ENCODE assay signal across 8 cellular contexts in genomic region chr3:197950661-197951029, GRCh38. TPM values are rescaled to one million over a fixed set of nuclear protein-coding genes. Genes with fewer than 3 reads are reported as not detected.
DNase-seq lines count a peak whose midpoint lies in the region; ATAC-seq, FAIRE-seq and TF ChIP-seq lines count a peak whose summit lies in the region.

No MANE protein-coding gene starts in this region.

- intact Hi-C loops in activated T-helper 1 cell treated with anti-CD3 and anti-CD28 coated beads, Interleukin-12 subunit alpha, Interleukin-12 subunit beta, Interleukin-2, Interleukin-4 antibody, amounts not matched to agents 30 ng/mL and 10 ng/mL and 1 ng/mL, durations not matched to agents 14 hours and 24 hours and 36 hours (cut with micrococcal nuclease) = loop anchor here (1.0 to 5.0 kb wide), 2 partner anchors 10 to 323 kb away; partner anchors contain the start of gene LMLN
- intact Hi-C loops in stomach (cut with DNase I; ENCODE audit: low total_unique reads) = no loop called here

- no peak for TF ChIP-seq CTCF in stomach (IDR thresholded peaks at IDR 0.05)
- TF ChIP-seq CTCF in D721Med (IDR thresholded peaks at IDR 0.05; ENCODE audit: insufficient read depth, missing control alignments) = no peak

- peak overlapping the region; percentile 97 for H3K27ac Mint-ChIP-seq in activated T-helper 1 cell treated with anti-CD3 and anti-CD28 coated beads, Interleukin-12 subunit alpha, Interleukin-12 subunit beta, Interleukin-2, Interleukin-4 antibody, amounts not matched to agents 30 ng/mL and 10 ng/mL and 1 ng/mL, durations not matched to agents 14 hours and 24 hours and 36 hours

- H3K4me1 Mint-ChIP-seq in activated T-helper 1 cell treated with anti-CD3 and anti-CD28 coated beads, Interleukin-12 subunit alpha, Interleukin-12 subunit beta, Interleukin-2, Interleukin-4 antibody, amounts not matched to agents 30 ng/mL and 10 ng/mL and 1 ng/mL, durations not matched to agents 14 hours and 24 hours and 36 hours (ENCODE audit: low read depth) = peaks cover 48% of the 10 kb centered on the region

- no peak for FAIRE-seq in D721Med (lab: Jason Lieb, UNC)

- H3K27me3 ChIP-seq in stomach = no peaks in the 10 kb centered on the region

- peak overlapping the region; percentile 85 to 89 (median 86) for H3K27ac ChIP-seq in stomach

- DNase-seq in NCI-H146 (lab: John Stamatoyannopoulos, UW) (peak; percentile 47), NCI-H146 treated with DMSO at 0.1 percent for 48 hours (lab: John Stamatoyannopoulos, UW; ENCODE audit: unreplicated experiment) (no peak), stomach (no peak), D721Med (ENCODE audit: insufficient read length, low spot score) (no peak), cortex of kidney (lab: John Stamatoyannopoulos, UW) (no peak)
- no peak for DNase-seq in activated T-helper 1 cell treated with anti-CD3 and anti-CD28 coated beads, Interleukin-12 subunit alpha, Interleukin-12 subunit beta, Interleukin-2, Interleukin-4 antibody, amounts not matched to agents 30 ng/mL and 10 ng/mL and 1 ng/mL, durations not matched to agents 14 hours and 24 hours and 36 hours (ENCODE audit: low spot score)

- no peak for ATAC-seq in HG03045 (IDR thresholded peaks at IDR 0.05; ENCODE audit: unreplicated experiment)

- peaks cover 41% of the 10 kb centered on the region for H3K36me3 Mint-ChIP-seq in activated T-helper 1 cell treated with anti-CD3 and anti-CD28 coated beads, Interleukin-12 subunit alpha, Interleukin-12 subunit beta, Interleukin-2, Interleukin-4 antibody, amounts not matched to agents 30 ng/mL and 10 ng/mL and 1 ng/mL, durations not matched to agents 14 hours and 24 hours and 36 hours (ENCODE audit: low read depth)

- peaks cover 32 to 52% (median 44%) of the 10 kb centered on the region in 4 donors for H3K4me1 ChIP-seq in stomach

- 0 to 1% (median 0%) methylated on average over 10 of the region's 10 CpGs for WGBS in stomach, 5 donors

- TF ChIP-seq EP300 in stomach (IDR thresholded peaks at IDR 0.05) = no peak

- H3K9me3 Mint-ChIP-seq in activated T-helper 1 cell treated with anti-CD3 and anti-CD28 coated beads, Interleukin-12 subunit alpha, Interleukin-12 subunit beta, Interleukin-2, Interleukin-4 antibody, amounts not matched to agents 30 ng/mL and 10 ng/mL and 1 ng/mL, durations not matched to agents 14 hours and 24 hours and 36 hours = no peaks in the 10 kb centered on the region

- no peaks in the 10 kb centered on the region for H3K27me3 Mint-ChIP-seq in activated T-helper 1 cell treated with anti-CD3 and anti-CD28 coated beads, Interleukin-12 subunit alpha, Interleukin-12 subunit beta, Interleukin-2, Interleukin-4 antibody, amounts not matched to agents 30 ng/mL and 10 ng/mL and 1 ng/mL, durations not matched to agents 14 hours and 24 hours and 36 hours (ENCODE audit: insufficient read depth)

- H3K4me3 ChIP-seq in iPS-18c (ENCODE audit: insufficient read depth, low read depth, low read length) = peak overlapping the region; percentile 95
- H3K4me3 ChIP-seq in stomach = peak overlapping the region; percentile 56 to 79 (median 60)

- H3K9me3 ChIP-seq in iPS-18c (ENCODE audit: control insufficient read depth, insufficient read depth, low read length) (no peaks in the 10 kb centered on the region), stomach (no peaks in the 10 kb centered on the region)

- peaks cover 41 to 46% (median 46%) of the 10 kb centered on the region in 4 donors for H3K36me3 ChIP-seq in stomach

- peak overlapping the region; percentile 99 for H3K4me3 Mint-ChIP-seq in activated T-helper 1 cell treated with anti-CD3 and anti-CD28 coated beads, Interleukin-12 subunit alpha, Interleukin-12 subunit beta, Interleukin-2, Interleukin-4 antibody, amounts not matched to agents 30 ng/mL and 10 ng/mL and 1 ng/mL, durations not matched to agents 14 hours and 24 hours and 36 hours

- no peak for TF ChIP-seq POLR2A in stomach (IDR thresholded peaks at IDR 0.05)

RNA-seq across cellular contexts. Expression of gene RPL35A, which starts 0.7 kb away (rescaled TPM):
- 1,253 and 1,262 TPM in 2 replicates for total RNA-seq in activated T-helper 1 cell treated with anti-CD3 and anti-CD28 coated beads, Interleukin-12 subunit alpha, Interleukin-12 subunit beta, Interleukin-2, Interleukin-4 antibody, amounts not matched to agents 30 ng/mL and 10 ng/mL and 1 ng/mL, durations not matched to agents 14 hours and 24 hours and 36 hours
- total RNA-seq in stomach = 100 to 1,000 TPM in 4 of 5 donors, 10 to 100 TPM in 1; 30.4 to 935 (median 568) TPM
- polyA plus RNA-seq in stomach = 1,000 to 10,000 TPM; 2,089 to 2,972 (median 2,364) TPM

RNA-seq across cellular contexts. Expression of gene LMLN, which starts 9.4 kb away (rescaled TPM):
- total RNA-seq in activated T-helper 1 cell treated with anti-CD3 and anti-CD28 coated beads, Interleukin-12 subunit alpha, Interleukin-12 subunit beta, Interleukin-2, Interleukin-4 antibody, amounts not matched to agents 30 ng/mL and 10 ng/mL and 1 ng/mL, durations not matched to agents 14 hours and 24 hours and 36 hours = 2.8 and 3.7 TPM in 2 replicates
- total RNA-seq in stomach = 10 to 100 TPM in 2 of 5 donors, 1 to 10 TPM in 3; 1.4 to 13.8 (median 5.8) TPM
- polyA plus RNA-seq in stomach = 1 to 10 TPM in 1 of 3 donors, under 1 TPM in 2; 0.15 to 1.7 (median 0.75) TPM
